9 cellular contexts compared by ENCODE assay signal in genomic region chr4:141132689-141133145, GRCh38. TPM values are rescaled to one million over a fixed set of nuclear protein-coding genes. Genes with fewer than 3 reads are reported as not detected.
DNase-seq lines count a peak whose midpoint lies in the region; ATAC-seq, FAIRE-seq and TF ChIP-seq lines count a peak whose summit lies in the region.
"Had no signal": no experiment of that assay in that cellular context is flagged by ENCODE, and none has a peak within 500 bp of the region (broad histone marks: within the 10 kb centered on the region; RNA-seq: fewer than 3 reads in every experiment).

No MANE protein-coding gene starts in this region.

- H3K9me3 Mint-ChIP-seq in activated CD4-positive, alpha-beta T cell treated with anti-CD3 and anti-CD28 coated beads, Interleukin-2, amount 10 ng/mL, durations not matched to agents 7 days and 5 days = no peaks in the 10 kb centered on the region
- no peaks in the 10 kb centered on the region for H3K9me3 Mint-ChIP-seq in neural progenitor cell

- H3K4me1 Mint-ChIP-seq in activated CD4-positive, alpha-beta T cell treated with anti-CD3 and anti-CD28 coated beads, Interleukin-2, amount 10 ng/mL, durations not matched to agents 7 days and 5 days = peaks cover 9% of the 10 kb centered on the region
- H3K4me1 Mint-ChIP-seq in neural progenitor cell = peaks cover 24% of the 10 kb centered on the region

- H3F3A ChIP-seq in neural progenitor cell (ENCODE audit: low read depth) = no peaks in the 10 kb centered on the region

- H3K27ac ChIP-seq in VCaP (peak overlapping the region; percentile 70), neural progenitor cell (no peak overlapping the region)
- H3K27ac ChIP-seq: epithelial cell of prostate had no signal

- DNase-seq in activated CD4-positive, alpha-beta T cell treated with anti-CD3 and anti-CD28 coated beads, Interleukin-2, amount 10 ng/mL, durations not matched to agents 7 days and 5 days = no peak
- DNase-seq in activated CD4-positive, alpha-beta T cell treated with anti-CD3 and anti-CD28 coated beads, Interleukin-2, amount 50 U/mL, for 1 hour = no peak
- DNase-seq in frontal cortex (ENCODE audit: low spot score in 2 of 2) (peak; percentile 58 to 64), neural progenitor cell (ENCODE audit: low spot score) (peak; percentile 75), HCEC 1CT (no peak), RKO (ENCODE audit: low spot score) (no peak)

- H3K4me3 Mint-ChIP-seq in activated CD4-positive, alpha-beta T cell treated with anti-CD3 and anti-CD28 coated beads, Interleukin-2, amount 10 ng/mL, durations not matched to agents 7 days and 5 days = peak overlapping the region; percentile 47
- H3K4me3 Mint-ChIP-seq in neural progenitor cell = peak overlapping the region; percentile 98

- POLR2A ChIA-PET in activated CD4-positive, alpha-beta T cell treated with anti-CD3 and anti-CD28 coated beads, Interleukin-2, amount 10 ng/mL, durations not matched to agents 7 days and 5 days (lab: Charles Lee) = no interaction called here

- H3K27me3 Mint-ChIP-seq in activated CD4-positive, alpha-beta T cell treated with anti-CD3 and anti-CD28 coated beads, Interleukin-2, amount 10 ng/mL, durations not matched to agents 7 days and 5 days = peaks cover 88% of the 10 kb centered on the region
- peaks cover 20% of the 10 kb centered on the region for H3K27me3 Mint-ChIP-seq in neural progenitor cell (ENCODE audit: insufficient read depth, low read depth)

- peak overlapping the region; percentile 98 for H2AFZ ChIP-seq in neural progenitor cell (replicated peaks)

- H3K4me3 ChIP-seq in neural progenitor cell = peak overlapping the region; percentile 82

- H3K36me3 Mint-ChIP-seq in activated CD4-positive, alpha-beta T cell treated with anti-CD3 and anti-CD28 coated beads, Interleukin-2, amount 10 ng/mL, durations not matched to agents 7 days and 5 days (ENCODE audit: low read depth) = no peaks in the 10 kb centered on the region
- H3K36me3 Mint-ChIP-seq in neural progenitor cell = peaks cover 1% of the 10 kb centered on the region

- no peak for FAIRE-seq in frontal cortex (lab: Jason Lieb, UNC)

- peaks cover 13% of the 10 kb centered on the region for H4K20me1 ChIP-seq in neural progenitor cell (ENCODE audit: low read depth)

- no peaks in the 10 kb centered on the region for H3K79me2 ChIP-seq in neural progenitor cell (ENCODE audit: low read depth)

- no peaks in the 10 kb centered on the region for H3K9me3 ChIP-seq in neural progenitor cell (ENCODE audit: low read depth)

- peaks cover 86% of the 10 kb centered on the region for H3K27me3 ChIP-seq in neural progenitor cell

- peak overlapping the region; percentile 92 for H3K9ac ChIP-seq in neural progenitor cell

- no peaks in the 10 kb centered on the region for H3K36me3 ChIP-seq in neural progenitor cell

- CTCF ChIA-PET in activated CD4-positive, alpha-beta T cell treated with anti-CD3 and anti-CD28 coated beads, Interleukin-2, amount 10 ng/mL, durations not matched to agents 7 days and 5 days (lab: Charles Lee) = no interaction called here

- TF ChIP-seq CTCF in VCaP (conservative IDR thresholded peaks at IDR 0.05) (no peak), neural progenitor cell (IDR thresholded peaks at IDR 0.05) (no peak)

- ATAC-seq in HG02970 (IDR thresholded peaks at IDR 0.05; ENCODE audit: low FRiP score, unreplicated experiment) = peak; percentile 2

- H3K4me2 ChIP-seq in neural progenitor cell = peak overlapping the region; percentile 94

- H3K4me1 ChIP-seq in neural progenitor cell = no peaks in the 10 kb centered on the region

- no peak overlapping the region for H3K27ac Mint-ChIP-seq in activated CD4-positive, alpha-beta T cell treated with anti-CD3 and anti-CD28 coated beads, Interleukin-2, amount 10 ng/mL, durations not matched to agents 7 days and 5 days
- H3K27ac Mint-ChIP-seq in neural progenitor cell = no peak overlapping the region

RNA-seq across cellular contexts. Expression of gene RNF150, which starts 0.6 kb away (rescaled TPM):
- total RNA-seq in activated CD4-positive, alpha-beta T cell treated with anti-CD3 and anti-CD28 coated beads, Interleukin-2, amount 10 ng/mL, durations not matched to agents 7 days and 5 days = under 1 TPM in 1 of 2 experiments, not detected in 1; 0.02 TPM
- total RNA-seq in frontal cortex (28.5 TPM), neural progenitor cell (ENCODE audit: low replicate concordance) (1.4 and 2.6 TPM in 2 replicates)

Comparison
In these comparisons a context has a peak if more than half of its experiments do, and no peak if none do; other contexts are left out.
1. DNase-seq: peak in frontal cortex (2 of 2) and neural progenitor cell (single experiment); none in activated CD4-positive, alpha-beta T cell treated with anti-CD3 and anti-CD28 coated beads, Interleukin-2, amount 10 ng/mL, durations not matched to agents 7 days and 5 days (single experiment), activated CD4-positive, alpha-beta T cell treated with anti-CD3 and anti-CD28 coated beads, Interleukin-2, amount 50 U/mL, for 1 hour (single experiment), HCEC 1CT (single experiment) and RKO (single experiment).